In the genomic region with DNA sequence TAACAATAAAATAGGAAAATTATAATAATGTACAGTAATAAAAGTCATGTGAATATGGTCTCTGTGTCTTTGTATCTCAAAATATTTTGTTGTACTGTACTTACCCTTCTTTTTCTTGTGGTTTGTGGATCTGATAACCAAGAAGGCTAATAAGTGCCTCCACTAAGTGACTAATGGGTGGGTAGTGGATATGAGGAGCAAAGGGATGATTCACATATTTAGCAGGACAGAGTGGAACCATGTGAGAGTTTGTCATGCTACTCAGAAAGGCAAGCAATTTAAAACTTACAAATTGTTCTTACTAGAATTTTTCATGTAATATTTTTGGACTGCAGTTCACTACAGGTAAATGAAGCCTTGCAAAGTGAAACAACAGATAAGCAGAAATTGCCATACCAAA, we compare ENCODE assay signal across 20 cellular contexts.
A peak's percentile ranks its signal among the peaks of the same experiment; 100 is the strongest.
DNase-seq lines count a peak whose midpoint lies in the region; ATAC-seq and TF ChIP-seq lines count a peak whose summit lies in the region.
"Had no signal": no experiment of that assay in that cellular context is flagged by ENCODE, and none has a peak within 500 bp of the region (broad histone marks: within the 10 kb centered on the region; RNA-seq: fewer than 3 reads in every experiment).

No MANE protein-coding gene starts in this region.

- intact Hi-C loops in tibial artery (cut with DNase I; ENCODE audit: low total_unique reads), result no loop called here

- peak; percentile 64 for DNase-seq in A172 (ENCODE audit: low spot score)
- peak; percentile 80 for DNase-seq in HCEC 1CT
- peak; percentile 49 for DNase-seq in astrocyte of the spinal cord (ENCODE audit: low read depth, low spot score)
- DNase-seq in foreskin melanocyte, result peak; percentile 21
- DNase-seq in substantia nigra (lab: John Stamatoyannopoulos, UW), result no peak
- no peak for DNase-seq in tibial artery
- DNase-seq: 8988T; activated CD4-positive, alpha-beta T cell treated with anti-CD3 and anti-CD28 coated beads for 1 hour; activated naive CD4-positive, alpha-beta T cell treated with Interleukin-2 at 50 U/mL for 16 hours; effector memory CD4-positive, alpha-beta T cell; head of caudate nucleus; NCI-H1092 treated with DMSO at 0.1 percent for 48 hours; NCI-H2171; ovary; Right ventricle myocardium superior; stimulated activated CD4-positive, alpha-beta T cell treated with anti-CD3 and anti-CD28 coated beads, Interleukin-12 subunit alpha, Interleukin-12 subunit beta, amount 100 ng/mL, for 4 hours; stimulated activated naive CD8-positive, alpha-beta T cell treated with anti-CD3 and anti-CD28 coated beads, Interleukin-15, amount 100 ng/mL, for 72 hours had no signal

- TF ChIP-seq CTCF in astrocyte of the spinal cord (IDR thresholded peaks at IDR 0.05; ENCODE audit: low read depth, low read length), result no peak
- no peak for TF ChIP-seq CTCF in tibial artery (IDR thresholded peaks at IDR 0.05)

- H3K27ac ChIP-seq in substantia nigra (ENCODE audit: low read depth, low read length, poor library complexity, severe bottlenecking) (no peak overlapping the region), tibial artery (no peak overlapping the region)
- H3K27ac ChIP-seq: ovary had no signal

- no peaks in the 10 kb centered on the region for H3K9me3 ChIP-seq in tibial artery
- H3K9me3 ChIP-seq: ovary had no signal

- no peaks in the 10 kb centered on the region for H3K4me1 ChIP-seq in tibial artery

- in situ Hi-C loops in astrocyte of the spinal cord (cut with HindIII; ENCODE audit: low sequenced_read_pairs), result no loop called here

- no peaks in the 10 kb centered on the region for H3K27me3 ChIP-seq in tibial artery
- H3K27me3 ChIP-seq: ovary had no signal

- H3K4me3 ChIP-seq in astrocyte of the spinal cord (ENCODE audit: low read depth, low read length) (no peak overlapping the region), tibial artery (no peak overlapping the region)
- H3K4me3 ChIP-seq: GM23338, ovary had no signal

- ATAC-seq in GM18498 (IDR thresholded peaks at IDR 0.05; ENCODE audit: unreplicated experiment) (no peak), HG03135 (IDR thresholded peaks at IDR 0.05; ENCODE audit: unreplicated experiment) (no peak)
- ATAC-seq: GM23338; stimulated activated naive CD8-positive, alpha-beta T cell treated with anti-CD3 and anti-CD28 coated beads, Interleukin-15, amount 100 ng/mL, for 72 hours had no signal

- no peaks in the 10 kb centered on the region for H3K36me3 ChIP-seq in tibial artery
- H3K36me3 ChIP-seq: ovary had no signal

Comparison
In these comparisons a context has a peak if more than half of its experiments do, and no peak if none do; other contexts are left out.
1. DNase-seq: peak in A172 (single experiment), HCEC 1CT (single experiment), astrocyte of the spinal cord (single experiment) and foreskin melanocyte (single experiment); none in substantia nigra (0 of 49) and tibial artery (0 of 2).